ENCODE assay signal across 8 cellular contexts in the genomic region with DNA sequence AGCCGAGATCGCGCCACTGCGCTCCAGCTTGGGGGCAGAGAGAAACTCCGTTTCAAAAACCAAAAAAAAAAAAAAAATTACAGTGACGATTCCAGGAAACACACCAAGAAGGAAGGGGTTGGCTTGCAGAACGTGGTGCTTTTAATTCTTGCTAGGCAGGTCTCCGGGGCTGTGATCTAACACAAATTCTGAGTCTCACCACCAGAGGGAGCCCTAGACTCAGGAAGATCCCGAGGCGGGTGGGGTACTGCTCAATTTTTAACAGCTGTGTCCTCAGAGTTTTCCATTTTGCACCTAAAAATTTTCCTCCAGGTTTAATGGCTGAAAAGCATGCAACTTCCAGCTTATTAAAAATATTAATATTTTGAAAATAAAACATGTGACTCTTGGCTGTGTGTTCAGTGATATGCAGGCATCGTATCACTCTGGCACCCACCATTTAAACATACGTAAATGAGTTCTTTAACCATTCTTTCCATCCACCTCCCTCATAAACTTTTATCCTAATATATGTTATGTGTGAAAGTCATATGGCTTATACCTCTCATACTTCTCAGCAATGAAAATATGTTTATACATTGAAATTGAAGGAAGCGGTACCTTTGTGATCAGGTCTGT. TPM values are rescaled to one million over a fixed set of nuclear protein-coding genes. Genes with fewer than 3 reads are reported as not detected.
DNase-seq lines count a peak whose midpoint lies in the region; ATAC-seq and TF ChIP-seq lines count a peak whose summit lies in the region.

No MANE protein-coding gene starts in this region.

- peaks cover 0 to 20% (median 11%) of the 10 kb centered on the region in 11 donors for H3K9me3 Mint-ChIP-seq in naive thymus-derived CD4-positive, alpha-beta T cell
- peaks cover 9 to 10% of the 10 kb centered on the region in 2 donors for H3K9me3 Mint-ChIP-seq in stimulated activated naive B cell treated with anti-CD40 and anti-IgM and Interleukin-4, amounts not matched to agents 10 μg/mL and 1 μg/mL and 100 μg/mL, for 72 hours

- no peak overlapping the region for H3K4me2 ChIP-seq in OCI-LY1 (ENCODE audit: low read length)

- no peaks in the 10 kb centered on the region for H3K9me2 ChIP-seq in OCI-LY1 (ENCODE audit: low read depth, low read length)

- peak overlapping the region in 8 of 10 donors; percentile 1 to 80 (median 56) for H3K4me3 Mint-ChIP-seq in naive thymus-derived CD4-positive, alpha-beta T cell
- H3K4me3 Mint-ChIP-seq in stimulated activated naive B cell treated with anti-CD40 and anti-IgM and Interleukin-4, amounts not matched to agents 10 μg/mL and 1 μg/mL and 100 μg/mL, for 72 hours, result peak overlapping the region in 1 of 2 donors; percentile 60

- H3K27me3 Mint-ChIP-seq in naive thymus-derived CD4-positive, alpha-beta T cell, result no peaks in the 10 kb centered on the region
- no peaks in the 10 kb centered on the region for H3K27me3 Mint-ChIP-seq in stimulated activated naive B cell treated with anti-CD40 and anti-IgM and Interleukin-4, amounts not matched to agents 10 μg/mL and 1 μg/mL and 100 μg/mL, for 72 hours

- no peak overlapping the region for H3K27ac ChIP-seq in OCI-LY1 (ENCODE audit: low read depth, low read length, poor library complexity, severe bottlenecking)
- H3K27ac ChIP-seq in naive thymus-derived CD4-positive, alpha-beta T cell (ENCODE audit: low read depth, low read length), result no peak overlapping the region

- POLR2A ChIA-PET in naive thymus-derived CD4-positive, alpha-beta T cell (lab: Charles Lee), result interaction anchor here (0.9 to 3.1 kb wide), 3 partner anchors 34 to 133 kb away, joined by 5 to 21 read pairs (median 6); no protein-coding TSS in a partner anchor

- TF ChIP-seq CTCF in OCI-LY1 (IDR thresholded peaks at IDR 0.05; ENCODE audit: low read length), result peak; percentile 89

- H3K9ac ChIP-seq in OCI-LY1 (ENCODE audit: low read length), result no peak overlapping the region

- TF ChIP-seq POLR2A in erythroblast (IDR thresholded peaks at IDR 0.05; ENCODE audit: low read length), result no peak

- peaks cover 4 to 11% (median 5%) of the 10 kb centered on the region in 5 donors for H3K36me3 Mint-ChIP-seq in naive thymus-derived CD4-positive, alpha-beta T cell
- peaks cover 4 to 10% of the 10 kb centered on the region in 2 donors for H3K36me3 Mint-ChIP-seq in stimulated activated naive B cell treated with anti-CD40 and anti-IgM and Interleukin-4, amounts not matched to agents 10 μg/mL and 1 μg/mL and 100 μg/mL, for 72 hours

- H3K36me3 ChIP-seq in OCI-LY1 (ENCODE audit: insufficient read depth, low read length), result no peaks in the 10 kb centered on the region; the same call in 1 of the 2 replicates
- no peaks in the 10 kb centered on the region for H3K36me3 ChIP-seq in naive thymus-derived CD4-positive, alpha-beta T cell (ENCODE audit: control insufficient read depth in 2 of 3, insufficient read depth in 3 of 3, low read length in 3 of 3)

- H2AFZ ChIP-seq in OCI-LY1 (ENCODE audit: low read length), result no peak overlapping the region

- CTCF ChIA-PET in naive thymus-derived CD4-positive, alpha-beta T cell (lab: Charles Lee), result interaction anchor here (0.6 to 5.3 kb wide), 20 partner anchors 10 to 896 kb away, joined by 3 to 74 read pairs (median 4); partner anchors contain the start of gene NUB1

- peaks cover 0 to 11% (median 5%) of the 10 kb centered on the region in 7 donors for H3K4me1 Mint-ChIP-seq in naive thymus-derived CD4-positive, alpha-beta T cell
- H3K4me1 Mint-ChIP-seq in stimulated activated naive B cell treated with anti-CD40 and anti-IgM and Interleukin-4, amounts not matched to agents 10 μg/mL and 1 μg/mL and 100 μg/mL, for 72 hours, result peaks cover 0 to 2% of the 10 kb centered on the region in 2 donors

- no peaks in the 10 kb centered on the region for H4K20me1 ChIP-seq in OCI-LY1 (ENCODE audit: insufficient read depth, low read length)

- intact Hi-C loops in naive thymus-derived CD4-positive, alpha-beta T cell (cut with micrococcal nuclease), result loop anchor here (1.0 to 5.0 kb wide), 6 partner anchors 26 to 444 kb away; partner anchors contain the start of gene NUB1 (in 1 of the 2)

- H3K79me2 ChIP-seq in OCI-LY1 (ENCODE audit: insufficient read depth, low read length), result no peaks in the 10 kb centered on the region

- ATAC-seq in HG03520 (IDR thresholded peaks at IDR 0.05; ENCODE audit: unreplicated experiment) (peak; percentile 50), GM19324 (IDR thresholded peaks at IDR 0.05; ENCODE audit: low FRiP score, unreplicated experiment) (no peak)
- ATAC-seq in naive thymus-derived CD4-positive, alpha-beta T cell, result peak; percentile 96
- ATAC-seq in stimulated activated naive B cell treated with anti-CD40 and anti-IgM and Interleukin-4, amounts not matched to agents 10 μg/mL and 1 μg/mL and 100 μg/mL, for 72 hours (replicated peaks), result peak; percentile 90 to 92

- no peak overlapping the region for H3K4me3 ChIP-seq in OCI-LY1 (ENCODE audit: low read depth, low read length, poor library complexity, severe bottlenecking)
- no peak overlapping the region for H3K4me3 ChIP-seq in naive thymus-derived CD4-positive, alpha-beta T cell (ENCODE audit: low read length)

- H3K9me3 ChIP-seq in OCI-LY1 (ENCODE audit: low read length), result peaks cover 19% of the 10 kb centered on the region
- peaks cover 0 to 14% (median 0%) of the 10 kb centered on the region in 3 experiments for H3K9me3 ChIP-seq in naive thymus-derived CD4-positive, alpha-beta T cell (ENCODE audit: control insufficient read depth in 2 of 3, low read length in 3 of 3)

- peaks cover 5% of the 10 kb centered on the region for H3F3A ChIP-seq in OCI-LY1 (ENCODE audit: insufficient read depth, low read length)

- H3K4me1 ChIP-seq in OCI-LY1 (ENCODE audit: insufficient read depth, low read length, severe bottlenecking), result peaks cover 6% of the 10 kb centered on the region
- no peaks in the 10 kb centered on the region for H3K4me1 ChIP-seq in naive thymus-derived CD4-positive, alpha-beta T cell (ENCODE audit: control insufficient read depth in 2 of 2, insufficient read depth in 2 of 2, low read length in 2 of 2)

- DNase-seq in GM03348 (ENCODE audit: low spot score) (peak; percentile 88), erythroblast (lab: John Stamatoyannopoulos, UW) (peak; percentile 68 to 85)
- peak; percentile 82 for DNase-seq in activated CD8-positive, alpha-beta memory T cell treated with anti-CD3 and anti-CD28 coated beads, Interleukin-2, amount 50 U/mL, for 48 hours
- DNase-seq in naive thymus-derived CD4-positive, alpha-beta T cell, result peak; percentile 48 to 87 (median 82)
- peak; percentile 63 for DNase-seq in stimulated activated naive B cell treated with anti-CD40 and anti-IgM and Interleukin-4, amounts not matched to agents 10 μg/mL and 1 μg/mL and 100 μg/mL, for 72 hours

- peak overlapping the region in 6 of 9 donors; percentile 33 to 81 (median 58) for H3K27ac Mint-ChIP-seq in naive thymus-derived CD4-positive, alpha-beta T cell
- H3K27ac Mint-ChIP-seq in stimulated activated naive B cell treated with anti-CD40 and anti-IgM and Interleukin-4, amounts not matched to agents 10 μg/mL and 1 μg/mL and 100 μg/mL, for 72 hours, result peak overlapping the region; percentile 33

- no peaks in the 10 kb centered on the region; the same call in 1 of the 2 replicates for H3K27me3 ChIP-seq in OCI-LY1 (ENCODE audit: insufficient read depth, low read length)
- H3K27me3 ChIP-seq in naive thymus-derived CD4-positive, alpha-beta T cell (ENCODE audit: control insufficient read depth in 2 of 2, insufficient read depth in 2 of 2, low read length in 2 of 2), result no peaks in the 10 kb centered on the region

RNA-seq across cellular contexts. Expression of gene NUB1, which starts 26.5 kb away (rescaled TPM):
- 100 to 1,000 TPM in 2 of 5 experiments, 10 to 100 TPM in 3; 75.1 to 116 (median 82.0) TPM for total RNA-seq in naive thymus-derived CD4-positive, alpha-beta T cell
- polyA plus RNA-seq in naive thymus-derived CD4-positive, alpha-beta T cell, result 10 to 100 TPM; 58.1 to 68.6 TPM
